In genomic region chr15:31390777-31391486, GRCh38 we compare ENCODE assay signal across 10 cellular contexts.
DNase-seq lines count a peak whose midpoint lies in the region; ATAC-seq and TF ChIP-seq lines count a peak whose summit lies in the region.
"Had no signal": no experiment of that assay in that cellular context is flagged by ENCODE, and none has a peak within 500 bp of the region (broad histone marks: within the 10 kb centered on the region; RNA-seq: fewer than 3 reads in every experiment).

No MANE protein-coding gene starts in this region.

- no TSS peak for BruUV-seq in Calu3 (replicated peaks; lab: Mats Ljungman, UMichigan)

- CTCF ChIA-PET in Calu3 (lab: Charles Lee): no interaction called here

- no peak for ATAC-seq in activated naive CD4-positive, alpha-beta T cell treated with anti-CD3 and anti-CD28 coated beads, Interleukin-2, amount 50 U/mL, for 72 hours
- no peak for ATAC-seq in naive B cell (ENCODE audit: low read depth in 2 of 2)

- peak overlapping the region; percentile 90 for H3K4me3 ChIP-seq in coronary artery

- no peaks in the 10 kb centered on the region for H3K36me3 Mint-ChIP-seq in activated naive CD4-positive, alpha-beta T cell treated with anti-CD3 and anti-CD28 coated beads, Interleukin-2, amount 50 U/mL, for 24 hours
- peaks cover 0 to 27% of the 10 kb centered on the region in 2 donors for H3K36me3 Mint-ChIP-seq in activated naive CD4-positive, alpha-beta T cell treated with anti-CD3 and anti-CD28 coated beads, Interleukin-2, amount 50 U/mL, for 72 hours
- no peaks in the 10 kb centered on the region for H3K36me3 Mint-ChIP-seq in naive B cell
- H3K36me3 Mint-ChIP-seq in type B pancreatic cell: peaks cover 3% of the 10 kb centered on the region
- no peaks in the 10 kb centered on the region for H3K36me3 Mint-ChIP-seq in Calu3 (ENCODE audit: insufficient read depth, unreplicated experiment)

- H3K27ac Mint-ChIP-seq in activated naive CD4-positive, alpha-beta T cell treated with anti-CD3 and anti-CD28 coated beads, Interleukin-2, amount 50 U/mL, for 24 hours: no peak overlapping the region
- H3K27ac Mint-ChIP-seq in activated naive CD4-positive, alpha-beta T cell treated with anti-CD3 and anti-CD28 coated beads, Interleukin-2, amount 50 U/mL, for 72 hours: no peak overlapping the region
- H3K27ac Mint-ChIP-seq in naive B cell (peak overlapping the region in 3 of 6 donors; percentile 4 to 31 (median 27)), type B pancreatic cell (no peak overlapping the region), Calu3 (ENCODE audit: unreplicated experiment) (no peak overlapping the region)

- TF ChIP-seq CTCF in coronary artery (IDR thresholded peaks at IDR 0.05) (no peak), type B pancreatic cell (conservative IDR thresholded peaks at IDR 0.05) (no peak), Calu3 (IDR thresholded peaks at IDR 0.05; ENCODE audit: unreplicated experiment) (no peak)

- H3K27me3 Mint-ChIP-seq in activated naive CD4-positive, alpha-beta T cell treated with anti-CD3 and anti-CD28 coated beads, Interleukin-2, amount 50 U/mL, for 24 hours: no peaks in the 10 kb centered on the region
- no peaks in the 10 kb centered on the region for H3K27me3 Mint-ChIP-seq in naive B cell
- H3K27me3 Mint-ChIP-seq in type B pancreatic cell: peaks cover 35% of the 10 kb centered on the region
- no peaks in the 10 kb centered on the region for H3K27me3 Mint-ChIP-seq in Calu3 (ENCODE audit: unreplicated experiment)

- H3K27ac ChIP-seq in coronary artery: peak overlapping the region; percentile 99

- peak overlapping the region; percentile 6 for H3K4me3 Mint-ChIP-seq in activated naive CD4-positive, alpha-beta T cell treated with anti-CD3 and anti-CD28 coated beads, Interleukin-2, amount 50 U/mL, for 24 hours
- H3K4me3 Mint-ChIP-seq in naive B cell (peak overlapping the region in 6 of 8 donors; percentile 1 to 92 (median 28)), type B pancreatic cell (peak overlapping the region; percentile 18), Calu3 (ENCODE audit: low read depth, unreplicated experiment) (no peak overlapping the region)

- no peak for DNase-seq in activated naive CD4-positive, alpha-beta T cell treated with anti-CD3 and anti-CD28 coated beads, Interleukin-2, amount 50 U/mL, for 72 hours (ENCODE audit: low spot score in 2 of 2)
- DNase-seq in coronary artery (ENCODE audit: low spot score) (peak; percentile 69), naive B cell (no peak), type B pancreatic cell (ENCODE audit: extremely low spot score, unreplicated experiment) (no peak), NCI-H2227 treated with DMSO at 0.1 percent for 48 hours (lab: John Stamatoyannopoulos, UW) (no peak), Calu3 (no peak), NCI-H187 (lab: John Stamatoyannopoulos, UW) (no peak)
- DNase-seq: central memory CD4-positive, alpha-beta T cell; NCI-H446 had no signal

- peaks cover 52% of the 10 kb centered on the region for H3K4me1 Mint-ChIP-seq in activated naive CD4-positive, alpha-beta T cell treated with anti-CD3 and anti-CD28 coated beads, Interleukin-2, amount 50 U/mL, for 24 hours
- H3K4me1 Mint-ChIP-seq in naive B cell (peaks cover 13 to 24% (median 21%) of the 10 kb centered on the region in 3 donors), type B pancreatic cell (ENCODE audit: unreplicated experiment) (no peaks in the 10 kb centered on the region), Calu3 (ENCODE audit: low read depth, unreplicated experiment) (no peaks in the 10 kb centered on the region)

- no peaks in the 10 kb centered on the region for H3K9me3 Mint-ChIP-seq in activated naive CD4-positive, alpha-beta T cell treated with anti-CD3 and anti-CD28 coated beads, Interleukin-2, amount 50 U/mL, for 24 hours
- H3K9me3 Mint-ChIP-seq in activated naive CD4-positive, alpha-beta T cell treated with anti-CD3 and anti-CD28 coated beads, Interleukin-2, amount 50 U/mL, for 72 hours: peaks cover 0 to 16% of the 10 kb centered on the region in 2 donors
- no peaks in the 10 kb centered on the region for H3K9me3 Mint-ChIP-seq in naive B cell
- H3K9me3 Mint-ChIP-seq in type B pancreatic cell: peaks cover 12% of the 10 kb centered on the region
- H3K9me3 Mint-ChIP-seq in Calu3 (ENCODE audit: low read depth, unreplicated experiment): peaks cover 3% of the 10 kb centered on the region

- intact Hi-C loops in Calu3 (cut with micrococcal nuclease; ENCODE audit: unreplicated experiment): no loop called here
